Comparison of ENCODE assay signal across 9 cellular contexts in genomic region chr4:176320340-176320975, GRCh38. TPM values are rescaled to one million over a fixed set of nuclear protein-coding genes. Genes with fewer than 3 reads are reported as not detected.
DNase-seq lines count a peak whose midpoint lies in the region; ATAC-seq lines count a peak whose summit lies in the region.
"Had no signal": no experiment of that assay in that cellular context is flagged by ENCODE, and none has a peak within 500 bp of the region (broad histone marks: within the 10 kb centered on the region; RNA-seq: fewer than 3 reads in every experiment).

No MANE protein-coding gene starts in this region.

- DNase-seq in AG08396 (ENCODE audit: low spot score), result peak; percentile 90
- peak; percentile 63 to 72 for DNase-seq in NCI-H526 (lab: John Stamatoyannopoulos, UW)
- peak; percentile 94 for DNase-seq in activated CD4-positive, alpha-beta memory T cell treated with anti-CD3 and anti-CD28 coated beads for 36 hours
- DNase-seq in ecto neural progenitor cell (ENCODE audit: low spot score), result peak; percentile 79
- peak; percentile 92 to 97 for DNase-seq in lung microvascular endothelial cell (ENCODE audit: low read depth in 2 of 2)
- DNase-seq in stimulated activated CD4-positive, alpha-beta T cell treated with anti-CD3 and anti-CD28 coated beads, TNF-alpha, amount 100 ng/mL, for 24 hours (ENCODE audit: low read depth in 3 of 3), result peak; percentile 75 to 87 (median 84)

- peak overlapping the region; percentile 85 for H3K4me3 Mint-ChIP-seq in activated CD4-positive, alpha-beta memory T cell treated with anti-CD3 and anti-CD28 coated beads for 36 hours

- intact Hi-C loops in activated CD4-positive, alpha-beta memory T cell treated with anti-CD3 and anti-CD28 coated beads for 36 hours (cut with micrococcal nuclease), result loop anchor here (1.0 to 2.0 kb wide), 2 partner anchors 255 to 988 kb away; partner anchors contain the start of genes NEIL3 and WDR17

- H3K27ac Mint-ChIP-seq in activated CD4-positive, alpha-beta memory T cell treated with anti-CD3 and anti-CD28 coated beads for 36 hours, result peak overlapping the region; percentile 89

- ATAC-seq in GM18867 (IDR thresholded peaks at IDR 0.05; ENCODE audit: unreplicated experiment), result peak; percentile 76
- peak; percentile 80 for ATAC-seq in HG03097 (IDR thresholded peaks at IDR 0.05; ENCODE audit: low FRiP score, unreplicated experiment)

- POLR2A ChIA-PET in activated CD4-positive, alpha-beta memory T cell treated with anti-CD3 and anti-CD28 coated beads for 36 hours (lab: Charles Lee), result interaction anchor here (1.0 kb wide), 1 partner anchor 1122 kb away, joined by 3 read pairs; the partner anchor contains the start of gene AGA

- no peaks in the 10 kb centered on the region for H3K27me3 Mint-ChIP-seq in activated CD4-positive, alpha-beta memory T cell treated with anti-CD3 and anti-CD28 coated beads for 36 hours

- H3K36me3 Mint-ChIP-seq in activated CD4-positive, alpha-beta memory T cell treated with anti-CD3 and anti-CD28 coated beads for 36 hours, result peaks cover 15% of the 10 kb centered on the region

- H3K9me3 Mint-ChIP-seq in activated CD4-positive, alpha-beta memory T cell treated with anti-CD3 and anti-CD28 coated beads for 36 hours, result no peaks in the 10 kb centered on the region

- CTCF ChIA-PET in activated CD4-positive, alpha-beta memory T cell treated with anti-CD3 and anti-CD28 coated beads for 36 hours (lab: Charles Lee), result no interaction called here

- peaks cover 37% of the 10 kb centered on the region for H3K4me1 Mint-ChIP-seq in activated CD4-positive, alpha-beta memory T cell treated with anti-CD3 and anti-CD28 coated beads for 36 hours (ENCODE audit: low read depth)

RNA-seq across cellular contexts. Expression of gene SPCS3, which starts 0.7 kb away (rescaled TPM):
- 100 to 1,000 TPM; 182 to 185 TPM for total RNA-seq in activated CD4-positive, alpha-beta memory T cell treated with anti-CD3 and anti-CD28 coated beads for 36 hours
- 94.6 and 120 TPM in 2 replicates for total RNA-seq in lung microvascular endothelial cell

RNA-seq across cellular contexts. Expression of gene ASB5, which starts 51.4 kb away (rescaled TPM):
- total RNA-seq in activated CD4-positive, alpha-beta memory T cell treated with anti-CD3 and anti-CD28 coated beads for 36 hours, result not detected
- not detected in 2 replicates for total RNA-seq in lung microvascular endothelial cell
- total RNA-seq: T-helper 2 cell treated with Interferon-gamma antibody and Interleukin-4, amounts not matched to agents 100 ng/mL and 5 ng/mL, for 36 hours had no signal

Comparison
In these comparisons a context has a peak if more than half of its experiments do, and no peak if none do; other contexts are left out.
1. Peak in every context shown above with its lines: DNase-seq and ATAC-seq.